Comparison of ENCODE assay signal across 1 cellular context in genomic region chr1:20152599-20152930, GRCh38.
A peak's percentile ranks its signal among the peaks of the same experiment; 100 is the strongest.
TF ChIP-seq lines count a peak whose summit lies in the region.

No MANE protein-coding gene starts in this region.

TF ChIP-seq in HepG2, 621 proteins besides CTCF, POLR2A, EP300 and RAD21:
- 0 out of 2 replicates have a peak, but pooled peaks have one; percentile 1 for TF ChIP-seq ZNF280B (CRISPR knock-in tag; IDR thresholded peaks at IDR 0.05; ENCODE audit: borderline replicate concordance)
- 0 out of 2 replicates have a peak, but pooled peaks have one; percentile 21 for TF ChIP-seq UBTF (CRISPR knock-in tag; IDR thresholded peaks at IDR 0.05)
- TF ChIP-seq HBP1 (CRISPR knock-in tag; IDR thresholded peaks at IDR 0.05; ENCODE audit: low read depth): 0 out of 2 replicates have a peak, but pooled peaks have one; percentile 21
- peak; percentile 4 for TF ChIP-seq TEAD3 (CRISPR knock-in tag; optimal IDR thresholded peaks at IDR 0.05; ENCODE audit: borderline replicate concordance)
- no peak for TF ChIP-seq ZNF350 (CRISPR knock-in tag; IDR thresholded peaks at IDR 0.05; ENCODE audit: borderline replicate concordance, low read depth)
- TF ChIP-seq POGK (CRISPR knock-in tag; conservative IDR thresholded peaks at IDR 0.05): peak; percentile 80; the same call in 1 of the 2 replicates
- 0 out of 2 replicates have a peak, but pooled peaks have one; percentile 6 for TF ChIP-seq ZNF225 (CRISPR knock-in tag; IDR thresholded peaks at IDR 0.05)
- peak; percentile 37; the same call in 1 of the 2 replicates for TF ChIP-seq ZNF687 (CRISPR knock-in tag; IDR thresholded peaks at IDR 0.05)
- TF ChIP-seq ZNF740 (CRISPR knock-in tag; IDR thresholded peaks at IDR 0.05): 0 out of 2 replicates have a peak, but pooled peaks have one; percentile 1
- 0 out of 2 replicates have a peak, but pooled peaks have one; percentile 58 for TF ChIP-seq ZNF224 (CRISPR knock-in tag; IDR thresholded peaks at IDR 0.05)
- 0 out of 2 replicates have a peak, but pooled peaks have one; percentile 0 for TF ChIP-seq HNF4A (CRISPR knock-in tag; IDR thresholded peaks at IDR 0.05)
- no peak for TF ChIP-seq SRY (CRISPR knock-in tag; IDR thresholded peaks at IDR 0.05)
- TF ChIP-seq KDM1A (CRISPR knock-in tag; IDR thresholded peaks at IDR 0.05): no peak
- TF ChIP-seq PRDM4 (CRISPR knock-in tag; IDR thresholded peaks at IDR 0.05; ENCODE audit: borderline replicate concordance): no peak
